In genomic region chr18:10242922-10243680, GRCh38 we compare ENCODE assay signal across 22 cellular contexts.
DNase-seq lines count a peak whose midpoint lies in the region; ATAC-seq and TF ChIP-seq lines count a peak whose summit lies in the region.
"Had no signal": no experiment of that assay in that cellular context is flagged by ENCODE, and none has a peak within 500 bp of the region (broad histone marks: within the 10 kb centered on the region; RNA-seq: fewer than 3 reads in every experiment).

No MANE protein-coding gene starts in this region.

- H3K9me3 ChIP-seq in H9 (ENCODE audit: control insufficient read depth, low read depth, low read length) = no peaks in the 10 kb centered on the region
- H3K9me3 ChIP-seq: SJCRH30, suprapubic skin had no signal

- H3K4ac ChIP-seq in H9 (ENCODE audit: low read depth, low read length) = no peak overlapping the region

- no peak overlapping the region for H2AFZ ChIP-seq in H9 (ENCODE audit: low read length)
- H2AFZ ChIP-seq: parathyroid adenoma had no signal

- H2BK20ac ChIP-seq in H9 (ENCODE audit: low read depth, low read length, poor library complexity, severe bottlenecking) = no peak overlapping the region

- no peak overlapping the region for H4K5ac ChIP-seq in H9 (ENCODE audit: insufficient read length, low read depth, low read length)

- DNase-seq in H9 (peak; percentile 37), NCI-H526 (lab: John Stamatoyannopoulos, UW) (peak; percentile 55 to 73), foreskin melanocyte (peak; percentile 30), pons (ENCODE audit: low spot score) (peak; percentile 65), glomerular visceral epithelial cell (ENCODE audit: extremely low spot score) (no peak), SW 1271 (lab: John Stamatoyannopoulos, UW) (no peak)
- DNase-seq: activated CD4-positive, alpha-beta T cell treated with anti-CD3 and anti-CD28 coated beads for 1 hour; activated effector memory CD4-positive, alpha-beta T cell treated with Interleukin-2 at 50 U/mL for 16 hours; amniotic stem cell; effector memory CD4-positive, alpha-beta T cell; Karpas-422; left ventricle myocardium superior; NCI-H1105 treated with DMSO at 0.1 percent for 48 hours; NCI-H345; SJCRH30; small intestine; stimulated activated CD4-positive, alpha-beta T cell treated with anti-CD3 and anti-CD28 coated beads, Interleukin-4, amount 100 ng/mL, for 24 hours had no signal

- no peaks in the 10 kb centered on the region for H3K23me2 ChIP-seq in H9 (ENCODE audit: insufficient read length, low read depth, low read length, poor library complexity, severe bottlenecking)

- no peaks in the 10 kb centered on the region for H3K79me1 ChIP-seq in H9 (ENCODE audit: insufficient read depth, low read depth, low read length, poor library complexity, severe bottlenecking)

- no peak overlapping the region for H4K91ac ChIP-seq in H9 (ENCODE audit: insufficient read length, low read depth, low read length)

- H3K27me3 Mint-ChIP-seq in H9 (ENCODE audit: low read depth) = peaks cover 3% of the 10 kb centered on the region; the same call in 1 of the 2 replicates

- no peak overlapping the region for H3K18ac ChIP-seq in H9 (ENCODE audit: insufficient read length, low read depth, low read length)

- no peaks in the 10 kb centered on the region; a peak in 1 of 5 replicates for H3K9me3 Mint-ChIP-seq in H9
- H3K9me3 Mint-ChIP-seq: T-helper 2 cell treated with Interferon-gamma antibody and Interleukin-4, amounts not matched to agents 5 μg/mL and 100 μg/mL, for 36 hours had no signal

- no peak for ATAC-seq in HG03280 (IDR thresholded peaks at IDR 0.05; ENCODE audit: unreplicated experiment)
- ATAC-seq: GM12878, left ventricle myocardium superior had no signal

- TF ChIP-seq CTCF in H9 (conservative IDR thresholded peaks at IDR 0.05) = no peak

- H2BK120ac ChIP-seq in H9 (ENCODE audit: low read depth, low read length, poor library complexity, severe bottlenecking) = no peak overlapping the region

- no peak overlapping the region for H2BK5ac ChIP-seq in H9 (ENCODE audit: insufficient read length, low read length)

- H4K20me1 ChIP-seq in H9 (ENCODE audit: control insufficient read depth, insufficient read depth, insufficient read length) = no peaks in the 10 kb centered on the region

- no peak overlapping the region for H3K4me2 ChIP-seq in H9 (ENCODE audit: insufficient read depth, insufficient read length, low read length)

- H3K27me3 ChIP-seq in H9 (ENCODE audit: insufficient read depth, low read length) = no peaks in the 10 kb centered on the region
- H3K27me3 ChIP-seq: SJCRH30, suprapubic skin had no signal

- H3K27ac ChIP-seq in H9 (ENCODE audit: insufficient read length, low read depth, low read length) = no peak overlapping the region
- H3K27ac ChIP-seq: parathyroid adenoma, SJCRH30, suprapubic skin had no signal

- no peak overlapping the region for H3K56ac ChIP-seq in H9 (ENCODE audit: insufficient read length, low read depth, low read length)

- no CpG with 5 or more reads among the region's 7 CpGs for WGBS in H9 (ENCODE audit: extremely low coverage, insufficient read length, low lambda C conversion rate)

- peaks cover 9 to 33% of the 10 kb centered on the region in 2 experiments for H3K4me1 Mint-ChIP-seq in H9

- no peak overlapping the region for H2BK15ac ChIP-seq in H9 (ENCODE audit: low read depth, low read length)

- no peak overlapping the region for H4K8ac ChIP-seq in H9 (replicated peaks; ENCODE audit: insufficient read length, low read depth, low read length)

- H3K4me3 Mint-ChIP-seq in H9 = no peak overlapping the region
- H3K4me3 Mint-ChIP-seq: T-helper 2 cell treated with Interferon-gamma antibody and Interleukin-4, amounts not matched to agents 5 μg/mL and 100 μg/mL, for 36 hours had no signal

- H3K9ac ChIP-seq in H9 (ENCODE audit: extremely low read depth, insufficient read length, low read length) = no peak overlapping the region
- H3K9ac ChIP-seq: parathyroid adenoma had no signal

- H3K14ac ChIP-seq in H9 (ENCODE audit: insufficient read depth, low read length) = no peak overlapping the region

- H3T11ph ChIP-seq in H9 (ENCODE audit: low read length) = no peak overlapping the region

- H3K4me1 ChIP-seq in H9 (ENCODE audit: insufficient read depth, low read length) = no peaks in the 10 kb centered on the region
- H3K4me1 ChIP-seq: parathyroid adenoma, SJCRH30 had no signal

- H2BK12ac ChIP-seq in H9 (ENCODE audit: insufficient read length, low read depth, low read length) = no peak overlapping the region

- H3K36me3 Mint-ChIP-seq in H9 (ENCODE audit: insufficient read depth in 1 of 3, low read depth in 3 of 3) = no peaks in the 10 kb centered on the region

- H2AK5ac ChIP-seq in H9 (ENCODE audit: insufficient read length, low read length) = no peak overlapping the region

- H3K27ac Mint-ChIP-seq in H9 = no peak overlapping the region
- H3K27ac Mint-ChIP-seq: T-helper 2 cell treated with Interferon-gamma antibody and Interleukin-4, amounts not matched to agents 5 μg/mL and 100 μg/mL, for 36 hours had no signal

- H3K23ac ChIP-seq in H9 (ENCODE audit: insufficient read length, low read depth, low read length) = no peak overlapping the region

- H3K79me2 ChIP-seq in H9 (ENCODE audit: insufficient read depth, low read length) = no peaks in the 10 kb centered on the region
- H3K79me2 ChIP-seq: parathyroid adenoma had no signal

Comparison
In these comparisons a context has a peak if more than half of its experiments do, and no peak if none do; other contexts are left out.
1. DNase-seq: peak in H9 (single experiment), NCI-H526 (2 of 2), foreskin melanocyte (single experiment) and pons (single experiment); none in glomerular visceral epithelial cell (single experiment) and SW 1271 (0 of 2).